ENCODE assay signal across 11 cellular contexts in the genomic region with DNA sequence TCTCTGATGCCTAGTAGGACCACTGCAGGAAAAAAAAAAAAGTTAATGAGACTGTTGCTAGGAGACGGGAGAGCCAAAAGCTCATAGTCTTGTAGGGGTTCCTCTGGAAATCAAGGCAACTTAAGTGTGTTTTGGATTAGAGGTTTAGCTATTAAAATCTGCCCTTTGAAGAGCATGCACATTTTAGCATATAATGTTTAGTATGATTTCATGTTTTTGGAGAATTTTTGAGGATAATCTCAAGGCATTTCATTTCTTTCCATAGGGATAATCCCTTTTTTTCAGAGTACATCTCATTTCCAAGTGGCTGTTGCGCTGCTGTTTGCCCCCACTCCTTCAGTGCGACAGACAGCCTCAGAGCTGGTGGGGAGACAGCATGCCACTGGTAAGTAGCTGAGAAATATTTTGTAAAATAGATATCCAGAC. TPM values are rescaled to one million over a fixed set of nuclear protein-coding genes. Genes with fewer than 3 reads are reported as not detected.
A peak's percentile ranks its signal among the peaks of the same experiment; 100 is the strongest.
DNase-seq lines count a peak whose midpoint lies in the region; ATAC-seq and TF ChIP-seq lines count a peak whose summit lies in the region.
"Had no signal": no experiment of that assay in that cellular context is flagged by ENCODE, and none has a peak within 500 bp of the region (broad histone marks: within the 10 kb centered on the region; RNA-seq: fewer than 3 reads in every experiment).

A gene (plus strand): TSS at position 339 of the 426 bp plus-strand sequence.

- no peaks in the 10 kb centered on the region for H4K20me1 ChIP-seq in fibroblast of lung (ENCODE audit: control insufficient read depth, extremely low read depth, insufficient read depth, low read length)

- H3K27ac Mint-ChIP-seq in CD14-positive monocyte, result no peak within 1 kb of the TSS

- no peak within 1 kb of the TSS for H3K4me2 ChIP-seq in fibroblast of lung (ENCODE audit: extremely low read depth, insufficient read depth, low read length)

- H3K27ac ChIP-seq in fibroblast of lung (ENCODE audit: insufficient read depth, low read length) (no peak within 1 kb of the TSS), tibial nerve (peak within 1 kb of the TSS in 1 of 4 donors; percentile 67)

- H3K9me3 Mint-ChIP-seq in CD14-positive monocyte, result no peaks in the 10 kb centered on the region

- H3K9me3 ChIP-seq in fibroblast of lung (ENCODE audit: control insufficient read depth, insufficient read depth, low read depth, low read length) (no peaks in the 10 kb centered on the region), tibial nerve (no peaks in the 10 kb centered on the region)

- H3K36me3 ChIP-seq in fibroblast of lung (ENCODE audit: control insufficient read depth, insufficient read depth, low read length) (no peaks in the 10 kb centered on the region), tibial nerve (no peaks in the 10 kb centered on the region)

- TF ChIP-seq POLR2A in tibial nerve (IDR thresholded peaks at IDR 0.05), result no peak

- H3K4me3 Mint-ChIP-seq in CD14-positive monocyte, result peak within 1 kb of the TSS in 1 of 2 donors; percentile 46

- TF ChIP-seq CTCF in fibroblast of lung (conservative IDR thresholded peaks at IDR 0.05 in 1 of 2, IDR thresholded peaks at IDR 0.05 in 1 of 2; ENCODE audit: low read depth in 1 of 2, low read length in 2 of 2) (no peak), tibial nerve (IDR thresholded peaks at IDR 0.05) (no peak), CD14-positive monocyte (IDR thresholded peaks at IDR 0.05) (no peak)

- no peak for ATAC-seq in left lobe of liver
- no peak for ATAC-seq in HG02642 (IDR thresholded peaks at IDR 0.05; ENCODE audit: poor library complexity, unreplicated experiment)

- H2AFZ ChIP-seq in fibroblast of lung (ENCODE audit: low read length), result no peak within 1 kb of the TSS

- intact Hi-C loops in CD14-positive monocyte (cut with micrococcal nuclease), result no loop called here

- TF ChIP-seq EP300 in tibial nerve (IDR thresholded peaks at IDR 0.05), result peak in 1 of 2 donors; percentile 77

- peaks cover 6 to 8% (median 8%) of the 10 kb centered on the region in 3 donors for H3K27me3 Mint-ChIP-seq in CD14-positive monocyte (ENCODE audit: low read depth in 3 of 3)

- no peaks in the 10 kb centered on the region for H3K4me1 ChIP-seq in fibroblast of lung (ENCODE audit: control insufficient read depth, extremely low read depth, insufficient read depth, low read length)
- no peaks in the 10 kb centered on the region for H3K4me1 ChIP-seq in tibial nerve

- H3K4me1 Mint-ChIP-seq in CD14-positive monocyte, result no peaks in the 10 kb centered on the region

- DNase-seq in NCI-H69 (lab: John Stamatoyannopoulos, UW), result peak; percentile 76
- peak in 1 of 2 donors; percentile 40 for DNase-seq in fibroblast of lung (ENCODE audit: low read depth in 2 of 2)
- peak; percentile 70 for DNase-seq in midbrain (lab: John Stamatoyannopoulos, UW)
- DNase-seq in tibial nerve (ENCODE audit: low spot score in 2 of 2), result no peak
- DNase-seq in left lobe of liver (ENCODE audit: low spot score), result no peak
- DNase-seq in NCI-H2029 (lab: John Stamatoyannopoulos, UW), result no peak
- no peak for DNase-seq in CD14-positive monocyte (ENCODE audit: low spot score)
- DNase-seq: NCI-H1436 treated with DMSO at 0.1 percent for 48 hours, SIG-M5 had no signal

- H3K4me3 ChIP-seq in fibroblast of lung (replicated peaks in 1 of 4; ENCODE audit: control extremely low read depth in 1 of 4, insufficient read depth in 1 of 4, low read depth in 3 of 4, low read length in 4 of 4) (peak within 1 kb of the TSS in 3 of 4 experiments; percentile 27 to 85 (median 42)), tibial nerve (peak within 1 kb of the TSS in 1 of 4 donors; percentile 33)

- no peaks in the 10 kb centered on the region for H3K79me2 ChIP-seq in fibroblast of lung (ENCODE audit: control insufficient read depth, insufficient read depth, low read length)

- no peaks in the 10 kb centered on the region for H3K27me3 ChIP-seq in fibroblast of lung (ENCODE audit: control insufficient read depth, insufficient read depth, low read length)
- H3K27me3 ChIP-seq in tibial nerve, result peaks cover 0 to 18% of the 10 kb centered on the region in 2 donors

- no peaks in the 10 kb centered on the region for H3K36me3 Mint-ChIP-seq in CD14-positive monocyte

- no peak within 1 kb of the TSS for H3K9ac ChIP-seq in fibroblast of lung (ENCODE audit: insufficient read depth, low read length)

- WGBS in tibial nerve, 2 donors, result 39 to 48% methylated on average over 3 of the region's 3 CpGs

RNA-seq across cellular contexts. Expression of the gene that starts here (rescaled TPM):
- total RNA-seq in fibroblast of lung (2.1 and 6.9 TPM in 2 replicates), tibial nerve (100 to 1,000 TPM; 114 to 474 (median 277) TPM), left lobe of liver (2.3 TPM)
- polyA plus RNA-seq in fibroblast of lung (75.7 and 82.5 TPM in 2 replicates), CD14-positive monocyte (not detected)
- polyA plus RNA-seq in fibroblast of lung (2012), result 17.9 and 22.4 TPM in 2 replicates
- 30.0 and 33.6 TPM in 2 replicates for polyA minus RNA-seq in fibroblast of lung (ENCODE audit: low replicate concordance)
- total RNA-seq: activated CD8-positive, alpha-beta memory T cell treated with anti-CD3 and anti-CD28 coated beads for 36 hours had no signal

Comparison
In these comparisons a context has a peak if more than half of its experiments do, and no peak if none do; other contexts are left out.
1. RNA of the gene that starts here (total RNA-seq): 114 to 474 TPM in tibial nerve; 2.1 to 6.9 TPM in fibroblast of lung and 2.3 TPM in left lobe of liver (single experiment); every median in the first group is over 10 times any median in the second.
2. RNA of the gene that starts here (polyA plus RNA-seq): 17.9 to 82.5 TPM in fibroblast of lung; not detected in CD14-positive monocyte; every median in the first group is over 10 times any median in the second.
3. DNase-seq: peak in NCI-H69 (single experiment) and midbrain (single experiment); none in tibial nerve (0 of 2), left lobe of liver (single experiment), NCI-H2029 (single experiment) and CD14-positive monocyte (single experiment).